Comparison of ENCODE assay signal across 1 cellular context in genomic region chr11:612201-612960, GRCh38.
A peak's percentile ranks its signal among the peaks of the same experiment; 100 is the strongest.
TF ChIP-seq lines count a peak whose summit lies in the region.

No MANE protein-coding gene starts in this region.

TF ChIP-seq in H1, 55 proteins besides CTCF, POLR2A, EP300 and RAD21:
- 0 out of 4 replicates have a peak, but pooled peaks of 1 of the 2 experiments have one; percentile 24 for TF ChIP-seq SIN3A (conservative IDR thresholded peaks at IDR 0.05 in 1 of 2, IDR thresholded peaks at IDR 0.05 in 1 of 2; ENCODE audit: low read depth in 1 of 2, low read length in 2 of 2)
- TF ChIP-seq SAP30 (IDR thresholded peaks at IDR 0.05; ENCODE audit: insufficient read depth, insufficient replicate concordance, low read length): no peak
